In genomic region chr6:17705778-17706579, GRCh38 we compare ENCODE assay signal across 1 cellular context.
TF ChIP-seq lines count a peak whose summit lies in the region.

No MANE protein-coding gene starts in this region.

TF ChIP-seq in WTC11, 78 proteins besides CTCF, POLR2A, EP300 and RAD21 (continued from another document):
- TF ChIP-seq AFF4 (CRISPR knock-in tag; IDR thresholded peaks at IDR 0.05; ENCODE audit: borderline replicate concordance), result no peak
- TF ChIP-seq IRF2 (CRISPR knock-in tag; IDR thresholded peaks at IDR 0.05; ENCODE audit: borderline replicate concordance, low read depth), result no peak
- TF ChIP-seq USF2 (CRISPR knock-in tag; IDR thresholded peaks at IDR 0.05), result no peak
- no peak for TF ChIP-seq CREM (CRISPR knock-in tag; IDR thresholded peaks at IDR 0.05)
- no peak for TF ChIP-seq OVOL2 (CRISPR knock-in tag; IDR thresholded peaks at IDR 0.05; ENCODE audit: borderline replicate concordance)
- TF ChIP-seq ZNF423 (CRISPR knock-in tag; IDR thresholded peaks at IDR 0.05), result no peak
- TF ChIP-seq RELA (CRISPR knock-in tag; IDR thresholded peaks at IDR 0.05; ENCODE audit: borderline replicate concordance), result peak; percentile 40; the same call in 1 of the 2 replicates
- 0 out of 2 replicates have a peak, but pooled peaks have one; percentile 42 for TF ChIP-seq ZNF317 (CRISPR knock-in tag; IDR thresholded peaks at IDR 0.05; ENCODE audit: borderline replicate concordance, low read depth)
- TF ChIP-seq TP53 (CRISPR knock-in tag; IDR thresholded peaks at IDR 0.05), result no peak
- TF ChIP-seq JUN (CRISPR knock-in tag; IDR thresholded peaks at IDR 0.05), result peak; percentile 40; the same call in 1 of the 2 replicates
- TF ChIP-seq ZNF416 (CRISPR knock-in tag; IDR thresholded peaks at IDR 0.05), result no peak
- no peak; the same call in 1 of the 2 replicates for TF ChIP-seq USF1 (CRISPR knock-in tag; IDR thresholded peaks at IDR 0.05)
- no peak for TF ChIP-seq ERG (CRISPR knock-in tag; IDR thresholded peaks at IDR 0.05)
- peak; percentile 71; the same call in 1 of the 2 replicates for TF ChIP-seq NFE2L1 (CRISPR knock-in tag; IDR thresholded peaks at IDR 0.05)
- TF ChIP-seq IRF1 (CRISPR knock-in tag; IDR thresholded peaks at IDR 0.05), result no peak
- 0 out of 2 replicates have a peak, but pooled peaks have one; percentile 46 for TF ChIP-seq E2F1 (CRISPR knock-in tag; IDR thresholded peaks at IDR 0.05)
- 0 out of 2 replicates have a peak, but pooled peaks have one; percentile 75 for TF ChIP-seq MLX (CRISPR knock-in tag; IDR thresholded peaks at IDR 0.05)
- TF ChIP-seq FOXJ3 (CRISPR knock-in tag; IDR thresholded peaks at IDR 0.05; ENCODE audit: borderline replicate concordance), result no peak
- no peak for TF ChIP-seq RORB (CRISPR knock-in tag; IDR thresholded peaks at IDR 0.05)
- TF ChIP-seq MAX (CRISPR knock-in tag; IDR thresholded peaks at IDR 0.05), result peak; percentile 26; the same call in 1 of the 2 replicates
- TF ChIP-seq FOXP4 (CRISPR knock-in tag; IDR thresholded peaks at IDR 0.05), result no peak
- TF ChIP-seq ZNF281 (CRISPR knock-in tag; IDR thresholded peaks at IDR 0.05), result no peak
- no peak for TF ChIP-seq JAZF1 (CRISPR knock-in tag; IDR thresholded peaks at IDR 0.05)
- TF ChIP-seq FOXP1 (CRISPR knock-in tag; IDR thresholded peaks at IDR 0.05; ENCODE audit: borderline replicate concordance), result no peak
- no peak for TF ChIP-seq ZNF671 (CRISPR knock-in tag; IDR thresholded peaks at IDR 0.05)
- TF ChIP-seq GABPB1 (CRISPR knock-in tag; IDR thresholded peaks at IDR 0.05), result no peak
- TF ChIP-seq NR3C1 (CRISPR knock-in tag; conservative IDR thresholded peaks at IDR 0.05; ENCODE audit: low read depth), result no peak
- TF ChIP-seq ZBTB43 (CRISPR knock-in tag; IDR thresholded peaks at IDR 0.05), result no peak; the same call in 1 of the 2 replicates
- no peak for TF ChIP-seq SOX15 (CRISPR knock-in tag; IDR thresholded peaks at IDR 0.05)
